In the genomic region with DNA sequence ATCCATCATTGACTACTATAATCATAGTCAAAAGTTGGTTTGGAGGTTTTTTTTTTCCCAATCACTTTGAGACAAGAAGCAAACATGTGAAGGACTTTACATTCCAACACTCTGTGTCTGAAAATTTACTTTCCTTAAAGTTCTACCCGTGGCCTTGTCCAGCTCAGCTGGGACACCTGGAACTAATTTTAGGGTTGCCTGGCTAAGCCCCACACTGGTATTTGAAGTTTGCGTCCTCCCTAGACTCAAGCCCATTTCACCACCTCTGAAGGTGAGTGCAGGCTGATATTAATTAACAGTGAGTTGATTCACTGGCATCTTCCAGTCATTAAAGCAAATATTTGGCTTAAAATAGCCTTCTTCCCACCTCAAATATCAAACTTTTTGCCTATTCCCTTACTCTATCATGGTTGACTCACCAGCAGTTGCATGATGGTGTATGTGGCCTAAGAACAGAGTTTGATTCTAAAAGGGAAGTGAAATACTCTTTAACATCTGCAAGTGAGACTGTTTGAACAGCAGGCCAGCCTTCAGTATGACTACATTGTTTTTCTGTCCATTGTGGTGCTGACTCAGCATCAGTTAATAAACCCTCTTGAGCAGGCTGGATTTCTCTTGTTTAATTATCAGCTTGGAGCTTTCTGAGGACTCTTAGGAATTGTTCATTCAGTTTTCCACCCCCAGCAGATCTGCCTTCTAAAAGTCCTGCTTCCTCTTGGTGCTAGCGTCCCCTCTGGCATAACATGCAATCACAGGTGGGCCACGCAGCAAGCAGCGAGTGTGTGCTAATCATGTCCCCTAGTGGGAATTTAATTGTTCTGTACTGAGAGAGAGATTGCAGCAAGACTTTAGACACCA, we compare ENCODE assay signal across 1 cellular context.
TF ChIP-seq lines count a peak whose summit lies in the region.

No MANE protein-coding gene starts in this region.

TF ChIP-seq in K562, 482 proteins besides CTCF, POLR2A, EP300 and RAD21 (continued from another document and continues in another):
- TF ChIP-seq, protein P1, sequence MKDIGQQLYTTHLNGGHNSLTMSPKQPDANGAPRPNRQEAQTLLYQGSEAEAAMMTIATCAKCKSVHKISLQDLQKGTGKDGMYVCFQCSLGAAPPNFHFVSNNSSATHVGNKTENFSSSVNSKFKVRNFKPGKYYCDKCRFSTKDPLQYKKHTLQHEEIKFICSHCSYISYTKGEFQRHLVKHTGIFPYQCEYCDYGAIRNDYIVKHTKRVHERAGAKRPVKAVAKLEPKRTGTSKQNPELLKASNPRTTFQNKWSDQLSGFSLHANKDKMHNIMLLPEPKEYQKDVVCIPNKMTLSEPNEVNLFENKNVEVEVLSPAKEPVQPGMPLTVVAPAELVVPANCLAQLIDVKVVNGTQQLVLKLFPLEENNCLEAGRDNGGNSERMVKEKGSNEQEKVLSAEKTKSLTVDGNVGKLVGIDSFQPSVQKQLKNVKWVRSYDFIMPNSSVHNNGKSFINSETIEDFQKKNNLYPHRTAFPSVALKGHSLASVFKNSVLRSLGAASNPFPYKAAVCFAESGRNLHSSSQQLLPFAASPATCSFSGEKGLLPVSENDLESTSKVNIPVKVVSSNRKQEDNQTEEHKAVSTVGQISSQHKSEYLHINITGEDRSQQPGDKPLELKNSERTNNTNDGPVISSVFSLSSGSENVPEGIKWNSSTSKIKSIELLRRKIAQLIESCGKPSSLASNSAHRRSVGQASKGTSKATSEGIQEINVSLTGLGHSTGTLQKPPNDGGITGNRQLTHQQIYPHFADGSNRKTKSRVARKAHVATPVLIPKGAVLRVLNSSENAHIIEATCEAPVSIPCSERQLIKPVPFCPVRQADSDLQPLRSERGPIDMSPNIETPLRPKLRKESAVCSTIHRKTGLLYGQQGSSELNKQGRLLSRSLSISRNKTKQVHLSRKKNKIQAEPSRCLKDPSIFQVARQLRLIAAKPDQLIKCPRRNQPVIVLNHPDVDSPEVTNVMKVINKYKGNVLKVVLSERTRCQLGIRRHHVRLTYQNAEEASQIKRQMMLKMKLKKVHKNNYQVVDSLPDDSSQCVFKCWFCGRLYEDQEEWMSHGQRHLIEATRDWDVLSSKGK (CRISPR knock-in tag; IDR thresholded peaks at IDR 0.05): no peak
- TF ChIP-seq SMC3 (conservative IDR thresholded peaks at IDR 0.05; ENCODE audit: insufficient read depth, low read depth, low read length) (peak; percentile 53; the same call in 1 of the 2 replicates), ZNF764 (CRISPR knock-in tag; IDR thresholded peaks at IDR 0.05; ENCODE audit: low read depth) (no peak), POU5F1 (IDR thresholded peaks at IDR 0.05; ENCODE audit: borderline replicate concordance, low read depth, low read length, partially characterized antibody) (no peak), DNMT1 (IDR thresholded peaks at IDR 0.05) (no peak), NONO (IDR thresholded peaks at IDR 0.05; ENCODE audit: low read depth in 2 of 2, low read length in 1 of 2) (no peak), L3MBTL2 (IDR thresholded peaks at IDR 0.05) (no peak), CHD4 (IDR thresholded peaks at IDR 0.05; ENCODE audit: insufficient read depth, insufficient replicate concordance, low read depth, low read length, poor library complexity, severe bottlenecking) (no peak), CEBPG (CRISPR knock-in tag; IDR thresholded peaks at IDR 0.05) (peak; percentile 33; the same call in 1 of the 2 replicates), CEBPG (tag; conservative IDR thresholded peaks at IDR 0.05 in 1 of 2, IDR thresholded peaks at IDR 0.05 in 1 of 2) (peak in 1 of 2 experiments; percentile 71; a peak in 2 of 4 replicates), U2AF2 (optimal IDR thresholded peaks at IDR 0.05; ENCODE audit: low read depth, low read length) (no peak), CBFB (CRISPR knock-in tag; IDR thresholded peaks at IDR 0.05) (no peak), ZNF384 (IDR thresholded peaks at IDR 0.05; ENCODE audit: low read depth, low read length) (peak; percentile 28; the same call in 1 of the 2 replicates), THRAP3 (IDR thresholded peaks at IDR 0.05; ENCODE audit: borderline replicate concordance) (no peak), CREB3 (tag; conservative IDR thresholded peaks at IDR 0.05; ENCODE audit: low read depth) (no peak), KLF10 (CRISPR knock-in tag; IDR thresholded peaks at IDR 0.05) (no peak), MAFK (IDR thresholded peaks at IDR 0.05; ENCODE audit: low read length) (peak; percentile 98), LEF1 (IDR thresholded peaks at IDR 0.05) (no peak), POLR3G (IDR thresholded peaks at IDR 0.05; ENCODE audit: extremely low read depth, insufficient read length, insufficient replicate concordance) (no peak), ETV1 (tag; conservative IDR thresholded peaks at IDR 0.05; ENCODE audit: low read depth) (no peak), RBM15 (IDR thresholded peaks at IDR 0.05; ENCODE audit: insufficient read depth, low read length) (no peak), NCOR1 (IDR thresholded peaks at IDR 0.05) (0 out of 2 replicates have a peak, but pooled peaks have one; percentile 7), ZNF277 (CRISPR knock-in tag; IDR thresholded peaks at IDR 0.05; ENCODE audit: borderline replicate concordance) (no peak), FOXJ2 (tag; IDR thresholded peaks at IDR 0.05) (no peak), ARHGAP35 (IDR thresholded peaks at IDR 0.05; ENCODE audit: partially characterized antibody) (no peak), TARDBP (IDR thresholded peaks at IDR 0.05) (no peak), U2AF1 (optimal IDR thresholded peaks at IDR 0.05; ENCODE audit: low read depth, low read length) (no peak), CREM (IDR thresholded peaks at IDR 0.05; ENCODE audit: low read depth) (peak; percentile 53; the same call in 1 of the 2 replicates), ZBTB7A (IDR thresholded peaks at IDR 0.05; ENCODE audit: borderline replicate concordance, control insufficient read depth, low read depth, low read length) (peak; percentile 63; the same call in 1 of the 2 replicates), RERE (CRISPR knock-in tag; IDR thresholded peaks at IDR 0.05; ENCODE audit: borderline replicate concordance) (no peak), PRPF4 (IDR thresholded peaks at IDR 0.05; ENCODE audit: insufficient read depth, low read depth, low read length, poor library complexity, severe bottlenecking) (no peak), CXXC5 (CRISPR knock-in tag; IDR thresholded peaks at IDR 0.05) (peak; percentile 30; the same call in 1 of the 2 replicates), E2F5 (CRISPR knock-in tag; IDR thresholded peaks at IDR 0.05) (no peak), RAD51 (IDR thresholded peaks at IDR 0.05; ENCODE audit: borderline replicate concordance, low read depth) (no peak)
- TF ChIP-seq, protein P2, sequence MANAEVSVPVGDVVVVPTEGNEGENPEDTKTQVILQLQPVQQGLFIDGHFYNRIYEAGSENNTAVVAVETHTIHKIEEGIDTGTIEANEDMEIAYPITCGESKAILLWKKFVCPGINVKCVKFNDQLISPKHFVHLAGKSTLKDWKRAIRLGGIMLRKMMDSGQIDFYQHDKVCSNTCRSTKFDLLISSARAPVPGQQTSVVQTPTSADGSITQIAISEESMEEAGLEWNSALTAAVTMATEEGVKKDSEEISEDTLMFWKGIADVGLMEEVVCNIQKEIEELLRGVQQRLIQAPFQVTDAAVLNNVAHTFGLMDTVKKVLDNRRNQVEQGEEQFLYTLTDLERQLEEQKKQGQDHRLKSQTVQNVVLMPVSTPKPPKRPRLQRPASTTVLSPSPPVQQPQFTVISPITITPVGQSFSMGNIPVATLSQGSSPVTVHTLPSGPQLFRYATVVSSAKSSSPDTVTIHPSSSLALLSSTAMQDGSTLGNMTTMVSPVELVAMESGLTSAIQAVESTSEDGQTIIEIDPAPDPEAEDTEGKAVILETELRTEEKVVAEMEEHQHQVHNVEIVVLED (CRISPR knock-in tag; IDR thresholded peaks at IDR 0.05): no peak
- TF ChIP-seq, protein P3, sequence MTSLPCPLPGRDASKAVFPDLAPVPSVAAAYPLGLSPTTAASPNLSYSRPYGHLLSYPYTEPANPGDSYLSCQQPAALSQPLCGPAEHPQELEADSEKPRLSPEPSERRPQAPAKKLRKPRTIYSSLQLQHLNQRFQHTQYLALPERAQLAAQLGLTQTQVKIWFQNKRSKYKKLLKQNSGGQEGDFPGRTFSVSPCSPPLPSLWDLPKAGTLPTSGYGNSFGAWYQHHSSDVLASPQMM (CRISPR knock-in tag; IDR thresholded peaks at IDR 0.05): no peak
- TF ChIP-seq, protein P4, sequence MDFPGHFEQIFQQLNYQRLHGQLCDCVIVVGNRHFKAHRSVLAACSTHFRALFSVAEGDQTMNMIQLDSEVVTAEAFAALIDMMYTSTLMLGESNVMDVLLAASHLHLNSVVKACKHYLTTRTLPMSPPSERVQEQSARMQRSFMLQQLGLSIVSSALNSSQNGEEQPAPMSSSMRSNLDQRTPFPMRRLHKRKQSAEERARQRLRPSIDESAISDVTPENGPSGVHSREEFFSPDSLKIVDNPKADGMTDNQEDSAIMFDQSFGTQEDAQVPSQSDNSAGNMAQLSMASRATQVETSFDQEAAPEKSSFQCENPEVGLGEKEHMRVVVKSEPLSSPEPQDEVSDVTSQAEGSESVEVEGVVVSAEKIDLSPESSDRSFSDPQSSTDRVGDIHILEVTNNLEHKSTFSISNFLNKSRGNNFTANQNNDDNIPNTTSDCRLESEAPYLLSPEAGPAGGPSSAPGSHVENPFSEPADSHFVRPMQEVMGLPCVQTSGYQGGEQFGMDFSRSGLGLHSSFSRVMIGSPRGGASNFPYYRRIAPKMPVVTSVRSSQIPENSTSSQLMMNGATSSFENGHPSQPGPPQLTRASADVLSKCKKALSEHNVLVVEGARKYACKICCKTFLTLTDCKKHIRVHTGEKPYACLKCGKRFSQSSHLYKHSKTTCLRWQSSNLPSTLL (IDR thresholded peaks at IDR 0.05): no peak
- TF ChIP-seq, protein P5, sequence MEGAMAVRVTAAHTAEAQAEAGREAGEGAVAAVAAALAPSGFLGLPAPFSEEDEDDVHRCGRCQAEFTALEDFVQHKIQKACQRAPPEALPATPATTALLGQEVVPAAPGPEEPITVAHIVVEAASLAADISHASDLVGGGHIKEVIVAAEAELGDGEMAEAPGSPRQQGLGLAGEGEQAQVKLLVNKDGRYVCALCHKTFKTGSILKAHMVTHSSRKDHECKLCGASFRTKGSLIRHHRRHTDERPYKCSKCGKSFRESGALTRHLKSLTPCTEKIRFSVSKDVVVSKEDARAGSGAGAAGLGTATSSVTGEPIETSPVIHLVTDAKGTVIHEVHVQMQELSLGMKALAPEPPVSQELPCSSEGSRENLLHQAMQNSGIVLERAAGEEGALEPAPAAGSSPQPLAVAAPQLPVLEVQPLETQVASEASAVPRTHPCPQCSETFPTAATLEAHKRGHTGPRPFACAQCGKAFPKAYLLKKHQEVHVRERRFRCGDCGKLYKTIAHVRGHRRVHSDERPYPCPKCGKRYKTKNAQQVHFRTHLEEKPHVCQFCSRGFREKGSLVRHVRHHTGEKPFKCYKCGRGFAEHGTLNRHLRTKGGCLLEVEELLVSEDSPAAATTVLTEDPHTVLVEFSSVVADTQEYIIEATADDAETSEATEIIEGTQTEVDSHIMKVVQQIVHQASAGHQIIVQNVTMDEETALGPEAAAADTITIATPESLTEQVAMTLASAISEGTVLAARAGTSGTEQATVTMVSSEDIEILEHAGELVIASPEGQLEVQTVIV (CRISPR knock-in tag; IDR thresholded peaks at IDR 0.05; ENCODE audit: borderline replicate concordance): no peak
